8 cellular contexts compared by ENCODE assay signal in genomic region chr10:69123747-69124557, GRCh38. TPM values are rescaled to one million over a fixed set of nuclear protein-coding genes. Genes with fewer than 3 reads are reported as not detected.
DNase-seq lines count a peak whose midpoint lies in the region; ATAC-seq, FAIRE-seq and TF ChIP-seq lines count a peak whose summit lies in the region.

Gene VPS26A (plus strand): TSS chr10:69124178. CDS start chr10:69124278, 100 bp downstream.

- H3K27ac ChIP-seq in DOHH2 (ENCODE audit: low read depth, low read length) (peak within 1 kb of the TSS; percentile 80), Karpas-422 (ENCODE audit: low read length) (0 out of 2 replicates have a peak within 1 kb of the TSS, but pooled peaks have one; percentile 21), esophagus muscularis mucosa (replicated peaks in 1 of 4) (peak within 1 kb of the TSS; percentile 95 to 99 (median 98))

- ATAC-seq in GM21825 (IDR thresholded peaks at IDR 0.05; ENCODE audit: unreplicated experiment): peak; percentile 87
- peak; percentile 91 to 94 for ATAC-seq in activated T-cell treated with anti-CD3 and anti-CD28 coated beads, Interleukin-2, amount 50 U/mL, for 72 hours (replicated peaks in 1 of 2)

- H3K27ac Mint-ChIP-seq in activated T-cell treated with anti-CD3 and anti-CD28 coated beads, Interleukin-2, amount 50 U/mL, for 72 hours: peak within 1 kb of the TSS; percentile 93

- peak; percentile 99 for DNase-seq in Karpas-422
- DNase-seq in RCC 7860 (ENCODE audit: low spot score): peak; percentile 90
- peak; percentile 99 to 100 for DNase-seq in activated T-cell treated with anti-CD3 and anti-CD28 coated beads, Interleukin-2, amount 50 U/mL, for 72 hours
- DNase-seq in esophagus muscularis mucosa (ENCODE audit: extremely low spot score): peak; percentile 99
- peak; percentile 99 for DNase-seq in myocyte (ENCODE audit: low read depth)
- peak; percentile 98 for DNase-seq in stimulated activated CD8-positive, alpha-beta memory T cell treated with anti-CD3 and anti-CD28 coated beads, Interleukin-7, amount 100 ng/mL, for 48 hours (ENCODE audit: extremely low read depth in 1 of 2, low read depth in 1 of 2)

- H3K9me2 ChIP-seq in DOHH2 (replicated peaks; ENCODE audit: control insufficient read depth, low read length) (no peaks in the 10 kb centered on the region), Karpas-422 (replicated peaks; ENCODE audit: insufficient read depth, low read length) (no peaks in the 10 kb centered on the region)

- H3K4me2 ChIP-seq in DOHH2 (ENCODE audit: low read length) (peak within 1 kb of the TSS; percentile 86), Karpas-422 (ENCODE audit: low read depth, low read length, poor library complexity, severe bottlenecking) (peak within 1 kb of the TSS; percentile 88)

- H3K27me3 Mint-ChIP-seq in activated T-cell treated with anti-CD3 and anti-CD28 coated beads, Interleukin-2, amount 50 U/mL, for 72 hours (ENCODE audit: low read depth): no peaks in the 10 kb centered on the region

- peaks cover 46% of the 10 kb centered on the region for H3K79me2 ChIP-seq in DOHH2 (ENCODE audit: control insufficient read depth, low read length)
- peaks cover 47% of the 10 kb centered on the region for H3K79me2 ChIP-seq in Karpas-422 (ENCODE audit: low read length)

- TF ChIP-seq CTCF in DOHH2 (IDR thresholded peaks at IDR 0.05; ENCODE audit: low read depth, low read length, poor library complexity, severe bottlenecking) (no peak), esophagus muscularis mucosa (IDR thresholded peaks at IDR 0.05) (peak; percentile 15 to 28 (median 24))

- no peak for TF ChIP-seq EP300 in esophagus muscularis mucosa (IDR thresholded peaks at IDR 0.05)

- peak within 1 kb of the TSS; percentile 94 to 95 for H3K4me3 Mint-ChIP-seq in activated T-cell treated with anti-CD3 and anti-CD28 coated beads, Interleukin-2, amount 50 U/mL, for 72 hours

- H3K36me3 ChIP-seq in DOHH2 (ENCODE audit: control insufficient read depth, low read length) (no peaks in the 10 kb centered on the region), Karpas-422 (ENCODE audit: insufficient read depth, low read length) (no peaks in the 10 kb centered on the region), esophagus muscularis mucosa (no peaks in the 10 kb centered on the region)

- peak; percentile 89 for FAIRE-seq in RCC 7860 (lab: Jason Lieb, UNC)

- peak within 1 kb of the TSS; percentile 81 for H3K4me3 ChIP-seq in DOHH2 (ENCODE audit: low read length)
- peak within 1 kb of the TSS; percentile 80 for H3K4me3 ChIP-seq in Karpas-422 (ENCODE audit: low read length)
- H3K4me3 ChIP-seq in esophagus muscularis mucosa: peak within 1 kb of the TSS; percentile 89 to 99 (median 94)

- H3K9ac ChIP-seq in Karpas-422 (ENCODE audit: low read length): peak within 1 kb of the TSS; percentile 82

- WGBS in esophagus muscularis mucosa: 0% methylated on average over 11 of the region's 82 CpGs

- intact Hi-C loops in esophagus muscularis mucosa (cut with DNase I): loop anchor here (5.0 kb wide), 2 partner anchors 58 to 132 kb away; partner anchors contain the start of gene SUPV3L1

- peaks cover 16% of the 10 kb centered on the region for H3K4me1 ChIP-seq in DOHH2 (ENCODE audit: control insufficient read depth, low read length)
- peaks cover 16% of the 10 kb centered on the region for H3K4me1 ChIP-seq in Karpas-422 (ENCODE audit: low read length)
- peaks cover 20 to 45% (median 29%) of the 10 kb centered on the region in 4 donors for H3K4me1 ChIP-seq in esophagus muscularis mucosa

- peak; percentile 85 for TF ChIP-seq POLR2A in esophagus muscularis mucosa (IDR thresholded peaks at IDR 0.05; ENCODE audit: low read depth)

- peak within 1 kb of the TSS; percentile 90 for H2AFZ ChIP-seq in Karpas-422 (ENCODE audit: low read length)

- H4K20me1 ChIP-seq in DOHH2 (ENCODE audit: control insufficient read depth, insufficient read depth, low read depth, low read length) (no peaks in the 10 kb centered on the region), Karpas-422 (ENCODE audit: insufficient read depth, low read depth, low read length) (no peaks in the 10 kb centered on the region; the same call in 1 of the 2 replicates)

- H3K27me3 ChIP-seq in DOHH2 (ENCODE audit: control insufficient read depth, low read length): no peaks in the 10 kb centered on the region
- H3K27me3 ChIP-seq in Karpas-422 (ENCODE audit: low read length): no peaks in the 10 kb centered on the region
- no peaks in the 10 kb centered on the region for H3K27me3 ChIP-seq in esophagus muscularis mucosa

- H3K9me3 Mint-ChIP-seq in activated T-cell treated with anti-CD3 and anti-CD28 coated beads, Interleukin-2, amount 50 U/mL, for 72 hours: no peaks in the 10 kb centered on the region

- peaks cover 39% of the 10 kb centered on the region for H3K4me1 Mint-ChIP-seq in activated T-cell treated with anti-CD3 and anti-CD28 coated beads, Interleukin-2, amount 50 U/mL, for 72 hours (ENCODE audit: low read depth)

- H3K36me3 Mint-ChIP-seq in activated T-cell treated with anti-CD3 and anti-CD28 coated beads, Interleukin-2, amount 50 U/mL, for 72 hours (ENCODE audit: insufficient read depth in 2 of 2): peaks cover 0 to 2% of the 10 kb centered on the region in 2 donors

- no peaks in the 10 kb centered on the region for H3K9me3 ChIP-seq in DOHH2 (ENCODE audit: control insufficient read depth, insufficient read depth, low read length)
- H3K9me3 ChIP-seq in Karpas-422 (ENCODE audit: low read length): no peaks in the 10 kb centered on the region
- no peaks in the 10 kb centered on the region for H3K9me3 ChIP-seq in esophagus muscularis mucosa

- H3F3A ChIP-seq in DOHH2 (ENCODE audit: control insufficient read depth, insufficient read depth): 0 out of 2 replicates have a peak, but pooled peaks cover 5% of the 10 kb centered on the region

RNA-seq across cellular contexts. Expression of gene VPS26A, which starts in this region (rescaled TPM):
- total RNA-seq in Karpas-422 (2014; rRNA removed; shearing (Covaris generic); ENCODE audit: low replicate concordance): 9.4 and 28.3 TPM in 2 replicates
- total RNA-seq in activated T-cell treated with anti-CD3 and anti-CD28 coated beads, Interleukin-2, amount 50 U/mL, for 72 hours: 10 to 100 TPM; 39.0 to 39.1 TPM
- total RNA-seq in esophagus muscularis mucosa (10 to 100 TPM; 31.8 to 47.3 (median 38.4) TPM), myocyte (28.1 and 32.2 TPM in 2 replicates)
- polyA plus RNA-seq in myocyte (2012): 25.2 TPM

Comparison
In these comparisons a context has a peak if more than half of its experiments do, and no peak if none do; other contexts are left out.
1. Peak in every context shown above with its lines: DNase-seq, ATAC-seq, H3K4me3 ChIP-seq and H3K27ac ChIP-seq.
2. H3K27ac ChIP-seq: peak in every context shown above with its lines; median percentile 98 in esophagus muscularis mucosa; 80 in DOHH2; 21 in Karpas-422.